In genomic region chr2:109637749-109638570, GRCh38 we compare ENCODE assay signal across 8 cellular contexts. TPM values are rescaled to one million over a fixed set of nuclear protein-coding genes. Genes with fewer than 3 reads are reported as not detected.
DNase-seq lines count a peak whose midpoint lies in the region; ATAC-seq and FAIRE-seq lines count a peak whose summit lies in the region.
"Had no signal": no experiment of that assay in that cellular context is flagged by ENCODE, and none has a peak within 500 bp of the region (broad histone marks: within the 10 kb centered on the region; RNA-seq: fewer than 3 reads in every experiment).

No MANE protein-coding gene starts in this region.

- no peak overlapping the region for H2BK15ac ChIP-seq in neuronal stem cell (ENCODE audit: low read length)

- H2BK5ac ChIP-seq in neuronal stem cell (ENCODE audit: low read length): no peak overlapping the region

- no peaks in the 10 kb centered on the region for H3K27me3 ChIP-seq in neuronal stem cell (ENCODE audit: control insufficient read depth in 3 of 3, insufficient read depth in 3 of 3, low read depth in 1 of 3, low read length in 3 of 3)
- H3K27me3 ChIP-seq: breast epithelium had no signal

- no peak overlapping the region for H3K27ac ChIP-seq in neuronal stem cell (replicated peaks; ENCODE audit: low read length)
- H3K27ac ChIP-seq: breast epithelium had no signal

- H3K14ac ChIP-seq in neuronal stem cell (ENCODE audit: low read length): no peak overlapping the region

- H2BK120ac ChIP-seq in neuronal stem cell (ENCODE audit: low read depth, low read length): no peak overlapping the region

- H4K8ac ChIP-seq in neuronal stem cell (ENCODE audit: low read depth, low read length): no peak overlapping the region

- no peak overlapping the region for H2BK12ac ChIP-seq in neuronal stem cell (ENCODE audit: low read length)

- H3K4me3 ChIP-seq in neuronal stem cell (ENCODE audit: low read length in 2 of 2): no peak overlapping the region
- H3K4me3 ChIP-seq: breast epithelium had no signal

- no peaks in the 10 kb centered on the region for H3K4me1 ChIP-seq in neuronal stem cell (ENCODE audit: control insufficient read depth in 2 of 2, insufficient read depth in 1 of 2, low read depth in 1 of 2, low read length in 2 of 2)
- H3K4me1 ChIP-seq: breast epithelium had no signal

- H2AFZ ChIP-seq in neuronal stem cell (ENCODE audit: low read length): peak overlapping the region; percentile 1

- no peaks in the 10 kb centered on the region for H3K9me3 ChIP-seq in neuronal stem cell (replicated peaks in 1 of 2; ENCODE audit: control insufficient read depth in 2 of 2, insufficient read depth in 1 of 2, low read depth in 1 of 2, low read length in 2 of 2)
- H3K9me3 ChIP-seq: breast epithelium had no signal

- peak; percentile 86 for ATAC-seq in HG02852 (IDR thresholded peaks at IDR 0.05; ENCODE audit: unreplicated experiment)

- H2AK5ac ChIP-seq in neuronal stem cell (ENCODE audit: low read depth, low read length): no peak overlapping the region

- peak; percentile 19 for DNase-seq in GM19240 (ENCODE audit: insufficient read length, low spot score)
- peak; percentile 26 for DNase-seq in RPMI8226
- DNase-seq in neuronal stem cell (ENCODE audit: low spot score): no peak
- DNase-seq in activated CD8-positive, alpha-beta memory T cell treated with anti-CD3 and anti-CD28 coated beads, Interleukin-2, amount 50 U/mL, for 48 hours: no peak
- DNase-seq in activated effector memory CD4-positive, alpha-beta T cell treated with Interleukin-2 at 50 U/mL for 16 hours: no peak
- no peak for DNase-seq in RCC 7860 (ENCODE audit: low spot score)

- no peak overlapping the region for H3K9ac ChIP-seq in neuronal stem cell (ENCODE audit: low read depth, low read length, poor library complexity)

- H3K4me2 ChIP-seq in neuronal stem cell (ENCODE audit: insufficient read depth, low read length, poor library complexity, severe bottlenecking): no peak overlapping the region

- H3K36me3 ChIP-seq in neuronal stem cell (replicated peaks in 1 of 2; ENCODE audit: control insufficient read depth in 2 of 2, insufficient read depth in 2 of 2, low read length in 2 of 2): no peaks in the 10 kb centered on the region
- H3K36me3 ChIP-seq: breast epithelium had no signal

- H3K4ac ChIP-seq in neuronal stem cell (ENCODE audit: low read length): no peak overlapping the region

- H3K23ac ChIP-seq in neuronal stem cell (ENCODE audit: low read depth, low read length, poor library complexity): no peak overlapping the region

- no peak overlapping the region for H3K18ac ChIP-seq in neuronal stem cell (ENCODE audit: low read length)

- H3K79me1 ChIP-seq in neuronal stem cell (ENCODE audit: low read depth, low read length): no peaks in the 10 kb centered on the region

- FAIRE-seq in RCC 7860 (lab: Jason Lieb, UNC): no peak

- H4K91ac ChIP-seq in neuronal stem cell (ENCODE audit: low read depth, low read length, poor library complexity): no peak overlapping the region

- no CpG with 5 or more reads among the region's 9 CpGs for WGBS in neuronal stem cell (ENCODE audit: extremely low coverage in 2 of 2, insufficient read length in 2 of 2, insufficient replicate concordance in 1 of 2), 2 donors

RNA-seq across cellular contexts. Expression of gene SOWAHC, which starts 23.8 kb away (rescaled TPM):
- polyA plus RNA-seq in neuronal stem cell (2013, experiment 1 of 2): 5.2 TPM
- 5.1 TPM for polyA plus RNA-seq in neuronal stem cell (2013, experiment 2 of 2)

RNA-seq across cellular contexts. Expression of gene SEPTIN10, which starts 24.2 kb away (rescaled TPM):
- polyA plus RNA-seq in neuronal stem cell (2013, experiment 1 of 2): 71.3 TPM
- polyA plus RNA-seq in neuronal stem cell (2013, experiment 2 of 2): 70.6 TPM

Comparison
In these comparisons a context has a peak if more than half of its experiments do, and no peak if none do; other contexts are left out.
1. DNase-seq: peak in GM19240 (single experiment) and RPMI8226 (single experiment); none in neuronal stem cell (single experiment), activated CD8-positive, alpha-beta memory T cell treated with anti-CD3 and anti-CD28 coated beads, Interleukin-2, amount 50 U/mL, for 48 hours (single experiment), activated effector memory CD4-positive, alpha-beta T cell treated with Interleukin-2 at 50 U/mL for 16 hours (single experiment) and RCC 7860 (single experiment).